8 cellular contexts compared by ENCODE assay signal in the genomic region with DNA sequence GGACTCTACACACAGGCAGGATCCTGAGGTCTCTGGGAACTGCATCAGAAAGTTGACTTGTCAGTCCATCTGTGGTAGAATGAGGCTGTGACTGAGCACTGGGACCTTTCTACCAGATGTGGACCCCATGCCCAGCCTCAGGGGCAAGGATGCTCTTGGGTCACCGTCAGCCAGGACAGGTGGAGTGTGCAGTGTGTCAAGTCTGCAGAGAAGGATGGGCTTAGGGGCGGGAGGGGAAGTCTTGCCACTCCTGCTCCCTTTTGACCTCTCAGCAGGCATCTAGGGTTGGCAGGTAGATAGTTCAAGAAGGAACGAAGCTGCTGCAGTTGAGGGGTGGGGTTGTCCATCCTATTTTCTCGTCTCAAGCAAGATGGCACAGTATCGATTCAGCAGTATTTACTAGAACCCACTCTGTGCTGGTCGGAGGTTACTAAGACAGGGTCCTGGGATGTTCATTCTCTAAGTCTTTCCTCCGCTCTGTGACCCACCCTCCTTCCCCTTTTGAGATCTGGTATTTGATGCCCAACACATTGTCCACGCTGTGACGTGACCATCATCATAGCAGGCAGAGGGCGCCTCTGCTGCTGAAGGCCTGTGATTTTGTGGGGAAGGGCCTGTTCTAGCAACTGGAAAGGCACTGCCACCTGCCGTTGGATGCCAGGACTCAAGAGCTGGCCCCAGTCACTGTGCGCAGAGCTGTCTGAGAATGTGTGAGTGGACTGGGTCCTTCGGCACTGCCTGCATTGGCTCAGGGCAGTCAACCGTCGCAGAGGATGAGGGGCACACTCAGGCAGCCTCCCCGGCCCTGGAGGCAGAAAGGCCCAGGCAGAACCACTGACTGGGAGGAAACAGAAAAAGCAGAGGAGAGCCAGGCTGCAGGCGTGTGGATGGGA. TPM values are rescaled to one million over a fixed set of nuclear protein-coding genes. Genes with fewer than 3 reads are reported as not detected.
DNase-seq lines count a peak whose midpoint lies in the region; ATAC-seq and TF ChIP-seq lines count a peak whose summit lies in the region.

No MANE protein-coding gene starts in this region.

- H3K36me3 Mint-ChIP-seq in activated CD4-positive, alpha-beta memory T cell treated with anti-CD3 and anti-CD28 coated beads for 36 hours: peaks cover 39% of the 10 kb centered on the region
- peaks cover 33% of the 10 kb centered on the region for H3K36me3 Mint-ChIP-seq in nephron progenitor cell (ENCODE audit: low read depth)

- no peaks in the 10 kb centered on the region for H3K9me3 ChIP-seq in HAP-1

- POLR2A ChIA-PET in activated CD4-positive, alpha-beta memory T cell treated with anti-CD3 and anti-CD28 coated beads for 36 hours (lab: Charles Lee): interaction anchor here (0.5 to 1.9 kb wide), 2 partner anchors 17 to 49 kb away, joined by 3 to 6 read pairs; no protein-coding TSS in a partner anchor

- intact Hi-C loops in activated CD4-positive, alpha-beta memory T cell treated with anti-CD3 and anti-CD28 coated beads for 36 hours (cut with micrococcal nuclease): loop anchor here (1.0 to 5.0 kb wide), 2 partner anchors 49 to 77 kb away; partner anchors contain the start of gene TRIB3

- ATAC-seq in HG03045 (IDR thresholded peaks at IDR 0.05; ENCODE audit: unreplicated experiment): no peak
- no peak for ATAC-seq in HG03097 (IDR thresholded peaks at IDR 0.05; ENCODE audit: low FRiP score, unreplicated experiment)

- in situ Hi-C loops in HAP-1 (cut with MboI; ENCODE audit: low sequenced_read_pairs): no loop called here

- no peak overlapping the region for H3K4me3 Mint-ChIP-seq in activated CD4-positive, alpha-beta memory T cell treated with anti-CD3 and anti-CD28 coated beads for 36 hours
- H3K4me3 Mint-ChIP-seq in nephron progenitor cell: no peak overlapping the region

- TF ChIP-seq CTCF in fibroblast of mammary gland (conservative IDR thresholded peaks at IDR 0.05; ENCODE audit: control insufficient read depth, insufficient read depth, low read depth, low read length): peak; percentile 48
- peak; percentile 44 for TF ChIP-seq CTCF in nephron progenitor cell (IDR thresholded peaks at IDR 0.05)

- H3K27ac Mint-ChIP-seq in activated CD4-positive, alpha-beta memory T cell treated with anti-CD3 and anti-CD28 coated beads for 36 hours: peak overlapping the region; percentile 91
- peak overlapping the region; percentile 88 for H3K27ac Mint-ChIP-seq in nephron progenitor cell

- H3K27me3 ChIP-seq in HAP-1 (ENCODE audit: low read depth): no peaks in the 10 kb centered on the region

- CTCF ChIA-PET in activated CD4-positive, alpha-beta memory T cell treated with anti-CD3 and anti-CD28 coated beads for 36 hours (lab: Charles Lee): interaction anchor here (0.6 to 1.5 kb wide), 11 partner anchors 8 to 85 kb away, joined by 3 to 10 read pairs (median 4); no protein-coding TSS in a partner anchor

- H3K4me1 Mint-ChIP-seq in activated CD4-positive, alpha-beta memory T cell treated with anti-CD3 and anti-CD28 coated beads for 36 hours (ENCODE audit: low read depth): peaks cover 43% of the 10 kb centered on the region
- peaks cover 29% of the 10 kb centered on the region for H3K4me1 Mint-ChIP-seq in nephron progenitor cell

- peaks cover 58% of the 10 kb centered on the region for H3K36me3 ChIP-seq in HAP-1 (replicated peaks)

- no peak overlapping the region for H3K4me3 ChIP-seq in HAP-1
- no peak overlapping the region for H3K4me3 ChIP-seq in fibroblast of mammary gland (ENCODE audit: control insufficient read depth, low read depth, low read length)

- H3K27me3 Mint-ChIP-seq in activated CD4-positive, alpha-beta memory T cell treated with anti-CD3 and anti-CD28 coated beads for 36 hours: no peaks in the 10 kb centered on the region
- peaks cover 4% of the 10 kb centered on the region for H3K27me3 Mint-ChIP-seq in nephron progenitor cell (ENCODE audit: low read depth, poor library complexity)

- H3K9me3 Mint-ChIP-seq in activated CD4-positive, alpha-beta memory T cell treated with anti-CD3 and anti-CD28 coated beads for 36 hours: no peaks in the 10 kb centered on the region
- H3K9me3 Mint-ChIP-seq in nephron progenitor cell: no peaks in the 10 kb centered on the region

- peaks cover 22% of the 10 kb centered on the region for H3K4me1 ChIP-seq in HAP-1

- DNase-seq in AML-193 (lab: John Stamatoyannopoulos, UW): peak; percentile 78 to 91
- DNase-seq in HAP-1 (ENCODE audit: low spot score in 2 of 2): peak; percentile 62 to 74
- peak; percentile 72 for DNase-seq in NCI-H510A (lab: John Stamatoyannopoulos, UW)
- peak; percentile 65 for DNase-seq in activated CD4-positive, alpha-beta memory T cell treated with anti-CD3 and anti-CD28 coated beads for 36 hours
- DNase-seq in fibroblast of mammary gland (ENCODE audit: low read depth): peak; percentile 64
- peak; percentile 54 for DNase-seq in nephron progenitor cell

RNA-seq across cellular contexts. Expression of gene RBCK1, which starts 23.2 kb away (rescaled TPM):
- 100 to 1,000 TPM; 137 to 139 TPM for total RNA-seq in activated CD4-positive, alpha-beta memory T cell treated with anti-CD3 and anti-CD28 coated beads for 36 hours

RNA-seq across cellular contexts. Expression of gene TBC1D20, which starts 31.1 kb away (rescaled TPM):
- total RNA-seq in activated CD4-positive, alpha-beta memory T cell treated with anti-CD3 and anti-CD28 coated beads for 36 hours: 10 to 100 TPM; 18.8 to 20.4 TPM

RNA-seq across cellular contexts. Expression of gene TRIB3, which starts 50.7 kb away (rescaled TPM):
- 10 to 100 TPM; 42.6 to 43.5 TPM for total RNA-seq in activated CD4-positive, alpha-beta memory T cell treated with anti-CD3 and anti-CD28 coated beads for 36 hours
